ENCODE assay signal across 8 cellular contexts in the genomic region with DNA sequence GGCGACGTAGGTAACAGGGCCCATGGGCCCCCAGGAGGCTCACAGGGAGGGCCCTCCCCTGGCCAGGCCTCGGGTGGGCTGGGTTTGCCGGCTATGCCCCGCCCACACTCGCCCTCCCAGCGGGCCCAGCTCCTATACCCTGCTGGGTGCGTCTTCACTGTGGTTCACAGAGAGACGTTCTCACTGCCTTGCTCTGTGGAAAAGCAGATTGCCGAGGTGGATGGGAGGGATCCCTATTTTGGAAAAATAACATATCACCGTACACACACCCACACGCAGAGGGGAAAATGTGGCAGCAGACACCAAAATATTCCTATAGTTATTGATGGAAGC. TPM values are rescaled to one million over a fixed set of nuclear protein-coding genes. Genes with fewer than 3 reads are reported as not detected.
DNase-seq lines count a peak whose midpoint lies in the region; ATAC-seq and TF ChIP-seq lines count a peak whose summit lies in the region.

No MANE protein-coding gene starts in this region.

- peak overlapping the region; percentile 86 for H3K4me2 ChIP-seq in osteoblast (ENCODE audit: insufficient read depth, low read length)

- peak; percentile 37 for ATAC-seq in HG02610 (IDR thresholded peaks at IDR 0.05; ENCODE audit: unreplicated experiment)

- TF ChIP-seq CTCF in GM06990 (IDR thresholded peaks at IDR 0.05; ENCODE audit: insufficient read depth, low read length, poor library complexity, severe bottlenecking) (no peak), endodermal cell (conservative IDR thresholded peaks at IDR 0.05) (no peak), osteoblast (IDR thresholded peaks at IDR 0.05; ENCODE audit: extremely low read depth, low read depth, low read length) (no peak), testis (IDR thresholded peaks at IDR 0.05) (no peak)

- H3K27me3 Mint-ChIP-seq in endodermal cell (ENCODE audit: insufficient read depth) = peaks cover 10% of the 10 kb centered on the region

- DNase-seq in GM06990 (ENCODE audit: extremely low read depth, insufficient read length) = peak; percentile 68
- DNase-seq in NCI-H345 treated with DMSO at 0.1 percent for 48 hours (lab: John Stamatoyannopoulos, UW; ENCODE audit: unreplicated experiment) = peak; percentile 81
- peak; percentile 21 to 40 (median 36) for DNase-seq in activated CD8-positive, alpha-beta memory T cell treated with anti-CD3 and anti-CD28 coated beads for 48 hours (ENCODE audit: low read depth in 2 of 3, low spot score in 2 of 3)
- peak; percentile 81 for DNase-seq in endodermal cell
- peak; percentile 78 for DNase-seq in osteoblast (ENCODE audit: insufficient read length, low spot score, missing footprints)
- peak; percentile 40 for DNase-seq in testis
- no peak for DNase-seq in kidney tubule cell (ENCODE audit: low spot score)

- no peak overlapping the region for H3K27ac ChIP-seq in endodermal cell (ENCODE audit: low read depth, low read length)
- H3K27ac ChIP-seq in osteoblast (ENCODE audit: low read depth, low read length) = no peak overlapping the region
- peak overlapping the region; percentile 75 to 88 for H3K27ac ChIP-seq in testis

- H3K27ac Mint-ChIP-seq in endodermal cell = no peak overlapping the region

- TF ChIP-seq POLR2A in testis (IDR thresholded peaks at IDR 0.05) = no peak

- H3K4me3 ChIP-seq in GM06990 (replicated peaks; ENCODE audit: low read depth, low read length) (no peak overlapping the region; the same call in 1 of the 2 replicates), endodermal cell (ENCODE audit: low read length) (peak overlapping the region; percentile 77), osteoblast (ENCODE audit: insufficient read depth, low read length) (peak overlapping the region; percentile 77), testis (no peak overlapping the region)

- H3K4me3 Mint-ChIP-seq in endodermal cell = peak overlapping the region; percentile 54

- H3K4me1 ChIP-seq in endodermal cell (ENCODE audit: control insufficient read depth, insufficient read depth, low read length) (peaks cover 5% of the 10 kb centered on the region), osteoblast (ENCODE audit: insufficient read depth, low read length) (peaks cover 17% of the 10 kb centered on the region), testis (peaks cover 15% of the 10 kb centered on the region)

- peaks cover 9% of the 10 kb centered on the region for H3K4me1 Mint-ChIP-seq in endodermal cell

- H3K36me3 ChIP-seq in GM06990 (ENCODE audit: control insufficient read depth, insufficient read depth, low read length) (no peaks in the 10 kb centered on the region), endodermal cell (ENCODE audit: control insufficient read depth, insufficient read depth, low read length) (no peaks in the 10 kb centered on the region), osteoblast (ENCODE audit: insufficient read depth, low read length) (no peaks in the 10 kb centered on the region), testis (ENCODE audit: low read depth, missing control alignments) (no peaks in the 10 kb centered on the region)

- H3K27me3 ChIP-seq in GM06990 (replicated peaks; ENCODE audit: control insufficient read depth, insufficient read depth, low read length) (no peaks in the 10 kb centered on the region; the same call in none of the 2 replicates), endodermal cell (ENCODE audit: control insufficient read depth, insufficient read depth, low read length, poor library complexity, severe bottlenecking) (peaks cover 9% of the 10 kb centered on the region), osteoblast (ENCODE audit: insufficient read depth, low read length) (no peaks in the 10 kb centered on the region), testis (no peaks in the 10 kb centered on the region)

- H2AFZ ChIP-seq in osteoblast (ENCODE audit: low read length) = peak overlapping the region; percentile 94

- WGBS in endodermal cell (ENCODE audit: insufficient coverage in 1 of 2, insufficient read length in 1 of 2), 2 experiments = 20 to 37% methylated on average over 5 to 12 of the region's 12 CpGs
- WGBS in testis, 2 donors = 39 to 40% methylated on average over 9 to 12 of the region's 12 CpGs

- H4K20me1 ChIP-seq in osteoblast (ENCODE audit: insufficient read depth, low read length) = no peaks in the 10 kb centered on the region

- no peaks in the 10 kb centered on the region for H3K79me2 ChIP-seq in osteoblast (ENCODE audit: insufficient read depth, low read length)

- H3K9ac ChIP-seq in endodermal cell (ENCODE audit: extremely low read depth, low read length, poor library complexity, severe bottlenecking) = no peak overlapping the region

- peaks cover 6% of the 10 kb centered on the region for H3K9me3 Mint-ChIP-seq in endodermal cell

- no peaks in the 10 kb centered on the region for H3K9me3 ChIP-seq in endodermal cell (ENCODE audit: control insufficient read depth, low read length)
- H3K9me3 ChIP-seq in osteoblast (ENCODE audit: low read depth, low read length) = no peaks in the 10 kb centered on the region
- H3K9me3 ChIP-seq in testis = no peaks in the 10 kb centered on the region

- intact Hi-C loops in testis (cut with DNase I; ENCODE audit: low total_unique reads) = loop anchor here (10.0 kb wide), 1 partner anchor 239 kb away; no protein-coding TSS in a partner anchor

- H3K36me3 Mint-ChIP-seq in endodermal cell (ENCODE audit: low read depth) = peaks cover 3% of the 10 kb centered on the region

RNA-seq across cellular contexts. Expression of a gene that starts 49.6 kb away (rescaled TPM):
- total RNA-seq in endodermal cell (10 to 100 TPM; 10.8 to 11.7 TPM), osteoblast (5.6 and 6.2 TPM in 2 replicates), testis (10 to 100 TPM; 10.3 to 11.9 TPM)
- 9.6 TPM for polyA plus RNA-seq in endodermal cell (2013, experiment 1 of 2)
- polyA plus RNA-seq in endodermal cell (2013, experiment 2 of 2) = 7.7 TPM
- 8.9 TPM for polyA plus RNA-seq in testis (ENCODE audit: insufficient read depth, low read depth, low replicate concordance)

Comparison
In these comparisons a context has a peak if more than half of its experiments do, and no peak if none do; other contexts are left out.
1. H3K4me3 ChIP-seq: peak in endodermal cell (single experiment) and osteoblast (single experiment); none in GM06990 (single experiment) and testis (0 of 2).
2. H3K27ac ChIP-seq: peak in testis (2 of 2); none in endodermal cell (single experiment) and osteoblast (single experiment).